Comparison of ENCODE assay signal across 1 cellular context in genomic region chr14:104966261-104967143, GRCh38.
TF ChIP-seq lines count a peak whose summit lies in the region.

No MANE protein-coding gene starts in this region.

TF ChIP-seq in A549, 52 proteins besides CTCF, POLR2A, EP300 and RAD21 (continued from another document):
- TF ChIP-seq E2F6 (IDR thresholded peaks at IDR 0.05; ENCODE audit: borderline replicate concordance, low read depth) (no peak), REST (IDR thresholded peaks at IDR 0.05) (no peak), SMC3 (IDR thresholded peaks at IDR 0.05) (no peak), FOXS1 (CRISPR knock-in tag; IDR thresholded peaks at IDR 0.05) (no peak), MAFK (IDR thresholded peaks at IDR 0.05; ENCODE audit: partially characterized antibody) (no peak), TFCP2L1 (CRISPR knock-in tag; IDR thresholded peaks at IDR 0.05) (no peak), RNF2 (IDR thresholded peaks at IDR 0.05; ENCODE audit: borderline replicate concordance, low read depth) (no peak), HDAC2 (IDR thresholded peaks at IDR 0.05) (no peak), HES2 (IDR thresholded peaks at IDR 0.05) (no peak), MYC (IDR thresholded peaks at IDR 0.05; ENCODE audit: borderline replicate concordance, low read length) (no peak), GATA3 (IDR thresholded peaks at IDR 0.05; ENCODE audit: borderline replicate concordance) (no peak)
